Comparison of ENCODE assay signal across 12 cellular contexts in genomic region chr16:70508752-70509151, GRCh38. TPM values are rescaled to one million over a fixed set of nuclear protein-coding genes. Genes with fewer than 3 reads are reported as not detected.
DNase-seq lines count a peak whose midpoint lies in the region; ATAC-seq and TF ChIP-seq lines count a peak whose summit lies in the region.
"Had no signal": no experiment of that assay in that cellular context is flagged by ENCODE, and none has a peak within 500 bp of the region (broad histone marks: within the 10 kb centered on the region; RNA-seq: fewer than 3 reads in every experiment).

No MANE protein-coding gene starts in this region.

- peak overlapping the region; percentile 18 for H3K27ac Mint-ChIP-seq in endodermal cell

- in situ Hi-C loops in HAP-1 (cut with MboI; ENCODE audit: low sequenced_read_pairs), result no loop called here

- H3K27me3 Mint-ChIP-seq in endodermal cell (ENCODE audit: insufficient read depth), result no peaks in the 10 kb centered on the region

- intact Hi-C loops in heart right ventricle (cut with DNase I) (no loop called here), heart left ventricle (cut with DNase I) (no loop called here), upper lobe of right lung (cut with DNase I) (no loop called here), thyroid gland (cut with DNase I) (no loop called here)

- no peak overlapping the region for H2AFZ ChIP-seq in OCI-LY3 (ENCODE audit: low read depth, low read length)

- no peaks in the 10 kb centered on the region for H3K4me1 Mint-ChIP-seq in endodermal cell

- H3K36me3 ChIP-seq in heart right ventricle (peaks cover 0 to 97% (median 57%) of the 10 kb centered on the region in 9 donors), heart left ventricle (peaks cover 0 to 94% (median 81%) of the 10 kb centered on the region in 9 donors), OCI-LY3 (replicated peaks; ENCODE audit: low read depth, low read length) (peaks cover 25% of the 10 kb centered on the region), endodermal cell (ENCODE audit: control insufficient read depth, insufficient read depth, low read length) (peaks cover 67% of the 10 kb centered on the region), upper lobe of right lung (peaks cover 79% of the 10 kb centered on the region), HAP-1 (replicated peaks) (peaks cover 60% of the 10 kb centered on the region), thyroid gland (peaks cover 47 to 70% of the 10 kb centered on the region in 2 donors)

- no peak overlapping the region for H3K4me3 Mint-ChIP-seq in endodermal cell
- H3K4me3 Mint-ChIP-seq: activated T-helper 1 cell treated with anti-CD3 and anti-CD28 coated beads, Interleukin-12 subunit alpha, Interleukin-12 subunit beta, Interleukin-2, Interleukin-4 antibody, amounts not matched to agents 30 ng/mL and 10 ng/mL and 1 ng/mL, durations not matched to agents 14 hours and 24 hours and 36 hours had no signal

- H3K4me2 ChIP-seq in OCI-LY3 (ENCODE audit: low read length), result peak overlapping the region; percentile 13; the same call in 1 of the 2 replicates

- ATAC-seq in heart right ventricle (no peak), heart left ventricle (no peak), upper lobe of right lung (no peak), HG02938 (IDR thresholded peaks at IDR 0.05; ENCODE audit: unreplicated experiment) (no peak)

- H3K27ac ChIP-seq in heart right ventricle, result peak overlapping the region in 1 of 10 donors; percentile 46
- no peak overlapping the region for H3K27ac ChIP-seq in heart left ventricle
- H3K27ac ChIP-seq in OCI-LY3 (ENCODE audit: low read length), result peak overlapping the region; percentile 9; the same call in 1 of the 2 replicates
- H3K27ac ChIP-seq in endodermal cell (ENCODE audit: low read depth, low read length), result no peak overlapping the region
- H3K27ac ChIP-seq in upper lobe of right lung, result no peak overlapping the region
- H3K27ac ChIP-seq in thyroid gland, result no peak overlapping the region
- H3K27ac ChIP-seq: C4-2B had no signal

- H3K79me2 ChIP-seq in OCI-LY3 (ENCODE audit: low read length), result no peaks in the 10 kb centered on the region

- no peaks in the 10 kb centered on the region for H3K9me3 Mint-ChIP-seq in endodermal cell
- H3K9me3 Mint-ChIP-seq: activated T-helper 1 cell treated with anti-CD3 and anti-CD28 coated beads, Interleukin-12 subunit alpha, Interleukin-12 subunit beta, Interleukin-2, Interleukin-4 antibody, amounts not matched to agents 30 ng/mL and 10 ng/mL and 1 ng/mL, durations not matched to agents 14 hours and 24 hours and 36 hours had no signal

- TF ChIP-seq CTCF in heart right ventricle (IDR thresholded peaks at IDR 0.05) (peak in 6 of 9 donors; percentile 18 to 47 (median 26)), heart left ventricle (IDR thresholded peaks at IDR 0.05) (peak in 5 of 12 donors; percentile 16 to 42 (median 31)), OCI-LY3 (IDR thresholded peaks at IDR 0.05; ENCODE audit: low read depth, low read length) (peak; percentile 65), endodermal cell (conservative IDR thresholded peaks at IDR 0.05) (peak; percentile 28), upper lobe of right lung (IDR thresholded peaks at IDR 0.05) (peak; percentile 21), thyroid gland (IDR thresholded peaks at IDR 0.05) (peak in 1 of 6 experiments; percentile 13)

- no peak for DNase-seq in heart right ventricle
- DNase-seq in heart left ventricle, result no peak
- no peak for DNase-seq in endodermal cell
- no peak for DNase-seq in upper lobe of right lung
- no peak for DNase-seq in HAP-1 (ENCODE audit: low spot score in 2 of 2)
- DNase-seq in thyroid gland, result no peak
- DNase-seq: NCI-H146; stimulated activated CD4-positive, alpha-beta T cell treated with anti-CD3 and anti-CD28 coated beads, Interleukin-4, amount 100 ng/mL, for 24 hours had no signal

- no peaks in the 10 kb centered on the region for H3K9me3 ChIP-seq in heart right ventricle
- no peaks in the 10 kb centered on the region for H3K9me3 ChIP-seq in heart left ventricle
- H3K9me3 ChIP-seq in OCI-LY3 (ENCODE audit: insufficient read depth, low read length), result no peaks in the 10 kb centered on the region
- H3K9me3 ChIP-seq in endodermal cell (ENCODE audit: control insufficient read depth, low read length), result no peaks in the 10 kb centered on the region
- H3K9me3 ChIP-seq in upper lobe of right lung, result no peaks in the 10 kb centered on the region
- H3K9me3 ChIP-seq in HAP-1, result no peaks in the 10 kb centered on the region; the same call in 1 of the 2 replicates
- no peaks in the 10 kb centered on the region for H3K9me3 ChIP-seq in thyroid gland

- H3K27me3 ChIP-seq in heart right ventricle (no peaks in the 10 kb centered on the region), heart left ventricle (no peaks in the 10 kb centered on the region), OCI-LY3 (ENCODE audit: low read depth, low read length) (no peaks in the 10 kb centered on the region), endodermal cell (ENCODE audit: control insufficient read depth, insufficient read depth, low read length, poor library complexity, severe bottlenecking) (no peaks in the 10 kb centered on the region), upper lobe of right lung (no peaks in the 10 kb centered on the region), HAP-1 (ENCODE audit: low read depth) (no peaks in the 10 kb centered on the region), thyroid gland (no peaks in the 10 kb centered on the region)

- peaks cover 0 to 8% (median 0%) of the 10 kb centered on the region in 9 donors for H3K4me1 ChIP-seq in heart right ventricle
- H3K4me1 ChIP-seq in heart left ventricle, result peaks cover 0 to 6% (median 0%) of the 10 kb centered on the region in 12 donors
- H3K4me1 ChIP-seq in OCI-LY3 (ENCODE audit: low read length), result peaks cover 13% of the 10 kb centered on the region
- no peaks in the 10 kb centered on the region for H3K4me1 ChIP-seq in endodermal cell (ENCODE audit: control insufficient read depth, insufficient read depth, low read length)
- H3K4me1 ChIP-seq in upper lobe of right lung, result no peaks in the 10 kb centered on the region
- H3K4me1 ChIP-seq in HAP-1, result no peaks in the 10 kb centered on the region
- no peaks in the 10 kb centered on the region for H3K4me1 ChIP-seq in thyroid gland

- TF ChIP-seq POLR2A in heart left ventricle (IDR thresholded peaks at IDR 0.05) (no peak), thyroid gland (IDR thresholded peaks at IDR 0.05) (no peak)

- WGBS in heart right ventricle, 2 donors, result 45 to 63% methylated on average over 5 of the region's 5 CpGs
- WGBS in heart left ventricle, 4 donors, result 49 to 64% (median 58%) methylated on average over 5 of the region's 5 CpGs
- 90 to 96% methylated on average over 5 of the region's 5 CpGs for WGBS in endodermal cell (ENCODE audit: insufficient coverage in 1 of 2, insufficient read length in 1 of 2), 2 experiments
- 66 to 79% methylated on average over 5 of the region's 5 CpGs for WGBS in thyroid gland, 2 donors

- peaks cover 48% of the 10 kb centered on the region for H3K36me3 Mint-ChIP-seq in endodermal cell (ENCODE audit: low read depth)

- H3K4me3 ChIP-seq in heart right ventricle (no peak overlapping the region), heart left ventricle (no peak overlapping the region), OCI-LY3 (ENCODE audit: low read length) (no peak overlapping the region), endodermal cell (ENCODE audit: low read length) (no peak overlapping the region), upper lobe of right lung (no peak overlapping the region), HAP-1 (no peak overlapping the region), thyroid gland (replicated peaks in 1 of 3) (no peak overlapping the region)

- no peaks in the 10 kb centered on the region for H4K20me1 ChIP-seq in OCI-LY3 (ENCODE audit: insufficient read depth, low read length)

- H3K9ac ChIP-seq in OCI-LY3 (ENCODE audit: low read length) (no peak overlapping the region), endodermal cell (ENCODE audit: extremely low read depth, low read length, poor library complexity, severe bottlenecking) (no peak overlapping the region)

RNA-seq across cellular contexts. Expression of gene COG4, which starts 14.6 kb away (rescaled TPM):
- 10 to 100 TPM; 33.3 to 56.8 (median 40.7) TPM for total RNA-seq in heart right ventricle
- polyA plus RNA-seq in heart right ventricle, result 10 to 100 TPM; 29.3 to 32.7 TPM
- 10 to 100 TPM; 30.7 to 45.7 (median 41.7) TPM for total RNA-seq in heart left ventricle
- 10 to 100 TPM; 31.8 to 35.1 TPM for polyA plus RNA-seq in heart left ventricle
- total RNA-seq in endodermal cell, result 10 to 100 TPM; 62.7 to 71.4 TPM
- polyA plus RNA-seq in endodermal cell (2013, experiment 1 of 2), result 45.1 TPM
- polyA plus RNA-seq in endodermal cell (2013, experiment 2 of 2), result 43.5 TPM
- total RNA-seq in upper lobe of right lung, result 63.0 TPM
- 10 to 100 TPM; 39.6 to 88.4 (median 66.7) TPM for total RNA-seq in thyroid gland

RNA-seq across cellular contexts. Expression of gene SF3B3, which starts 14.9 kb away (rescaled TPM):
- total RNA-seq in heart right ventricle (100 to 1,000 TPM; 121 to 188 (median 163) TPM), heart left ventricle (100 to 1,000 TPM in 8 of 9 donors, 10 to 100 TPM in 1; 83.9 to 198 (median 158) TPM), endodermal cell (100 to 1,000 TPM; 479 to 484 TPM), upper lobe of right lung (174 TPM), thyroid gland (100 to 1,000 TPM in 2 of 4 donors, 10 to 100 TPM in 2; 74.2 to 142 (median 112) TPM)
- polyA plus RNA-seq in heart right ventricle (10 to 100 TPM; 45.4 to 71.4 TPM), heart left ventricle (10 to 100 TPM; 50.3 to 69.7 TPM)
- 277 TPM for polyA plus RNA-seq in endodermal cell (2013, experiment 1 of 2)
- polyA plus RNA-seq in endodermal cell (2013, experiment 2 of 2), result 225 TPM

RNA-seq across cellular contexts. Expression of gene FCSK, which starts 54.4 kb away (rescaled TPM):
- 10 to 100 TPM in 2 of 10 donors, 1 to 10 TPM in 8; 6.5 to 12.6 (median 9.0) TPM for total RNA-seq in heart right ventricle
- 10 to 100 TPM in 1 of 2 donors, 1 to 10 TPM in 1; 6.3 to 15.4 TPM for polyA plus RNA-seq in heart right ventricle
- total RNA-seq in heart left ventricle, result 10 to 100 TPM in 3 of 9 donors, 1 to 10 TPM in 6; 6.5 to 17.3 (median 8.2) TPM
- polyA plus RNA-seq in heart left ventricle, result 1 to 10 TPM; 5.9 to 8.4 TPM
- total RNA-seq in endodermal cell, result 10 to 100 TPM; 18.7 to 19.5 TPM
- polyA plus RNA-seq in endodermal cell (2013, experiment 1 of 2), result 9.3 TPM
- 10.7 TPM for polyA plus RNA-seq in endodermal cell (2013, experiment 2 of 2)
- 26.0 TPM for total RNA-seq in upper lobe of right lung
- 10 to 100 TPM; 20.3 to 40.2 (median 24.5) TPM for total RNA-seq in thyroid gland
